In genomic region chr4:48269861-48270515, GRCh38 we compare ENCODE assay signal across 8 cellular contexts. TPM values are rescaled to one million over a fixed set of nuclear protein-coding genes. Genes with fewer than 3 reads are reported as not detected.
DNase-seq lines count a peak whose midpoint lies in the region; ATAC-seq and TF ChIP-seq lines count a peak whose summit lies in the region.

No MANE protein-coding gene starts in this region.

- H3K27ac ChIP-seq in ectodermal cell (ENCODE audit: insufficient read depth, low read depth, low read length, poor library complexity, severe bottlenecking), result no peak overlapping the region

- CTCF ChIA-PET in activated CD4-positive, alpha-beta memory T cell treated with anti-CD3 and anti-CD28 coated beads, Interleukin-2, amount 10 ng/mL, durations not matched to agents 7 days and 5 days (lab: Charles Lee), result no interaction called here

- 3 to 4% methylated on average over 41 of the region's 41 CpGs for WGBS in ectodermal cell, 2 experiments

- H3K9me3 Mint-ChIP-seq in activated CD4-positive, alpha-beta memory T cell treated with anti-CD3 and anti-CD28 coated beads, Interleukin-2, amount 10 ng/mL, durations not matched to agents 7 days and 5 days, result no peaks in the 10 kb centered on the region

- peak in 13 of 14 donors; percentile 2 to 62 (median 30) for DNase-seq in C1 segment of cervical spinal cord (lab: John Stamatoyannopoulos, UW)
- DNase-seq in NCI-H774 (lab: John Stamatoyannopoulos, UW), result peak; percentile 90
- peak; percentile 90 for DNase-seq in activated CD4-positive, alpha-beta memory T cell treated with anti-CD3 and anti-CD28 coated beads, Interleukin-2, amount 10 ng/mL, durations not matched to agents 7 days and 5 days
- peak; percentile 70 for DNase-seq in medulla oblongata (ENCODE audit: extremely low spot score)
- peak; percentile 76 for DNase-seq in stimulated activated CD8-positive, alpha-beta memory T cell treated with anti-CD3 and anti-CD28 coated beads, Interleukin-12 subunit alpha, Interleukin-12 subunit beta, amount 100 ng/mL, for 1 hour (ENCODE audit: low read depth)

- H3K9me3 ChIP-seq in ectodermal cell (ENCODE audit: control insufficient read depth, low read length), result no peaks in the 10 kb centered on the region

- H3K4me3 ChIP-seq in ectodermal cell (ENCODE audit: insufficient read depth, low read depth, low read length), result peak overlapping the region; percentile 70

- no peaks in the 10 kb centered on the region for H3K27me3 Mint-ChIP-seq in activated CD4-positive, alpha-beta memory T cell treated with anti-CD3 and anti-CD28 coated beads, Interleukin-2, amount 10 ng/mL, durations not matched to agents 7 days and 5 days

- no peaks in the 10 kb centered on the region for H3K36me3 ChIP-seq in ectodermal cell (ENCODE audit: control insufficient read depth, insufficient read depth, low read length)

- H3K27ac Mint-ChIP-seq in activated CD4-positive, alpha-beta memory T cell treated with anti-CD3 and anti-CD28 coated beads, Interleukin-2, amount 10 ng/mL, durations not matched to agents 7 days and 5 days, result peak overlapping the region; percentile 38

- H3K36me3 Mint-ChIP-seq in activated CD4-positive, alpha-beta memory T cell treated with anti-CD3 and anti-CD28 coated beads, Interleukin-2, amount 10 ng/mL, durations not matched to agents 7 days and 5 days (ENCODE audit: low read depth), result no peaks in the 10 kb centered on the region

- TF ChIP-seq POLR2A in GM19193 (IDR thresholded peaks at IDR 0.05; ENCODE audit: extremely low read depth, insufficient read depth, insufficient read length), result peak; percentile 72

- POLR2A ChIA-PET in activated CD4-positive, alpha-beta memory T cell treated with anti-CD3 and anti-CD28 coated beads, Interleukin-2, amount 10 ng/mL, durations not matched to agents 7 days and 5 days (lab: Charles Lee), result no interaction called here

- peaks cover 38% of the 10 kb centered on the region for H3K27me3 ChIP-seq in ectodermal cell (ENCODE audit: control insufficient read depth, insufficient read depth, low read length, poor library complexity, severe bottlenecking)

- H3K4me3 Mint-ChIP-seq in activated CD4-positive, alpha-beta memory T cell treated with anti-CD3 and anti-CD28 coated beads, Interleukin-2, amount 10 ng/mL, durations not matched to agents 7 days and 5 days, result peak overlapping the region; percentile 90

- peaks cover 13% of the 10 kb centered on the region for H3K4me1 Mint-ChIP-seq in activated CD4-positive, alpha-beta memory T cell treated with anti-CD3 and anti-CD28 coated beads, Interleukin-2, amount 10 ng/mL, durations not matched to agents 7 days and 5 days

- H3K4me1 ChIP-seq in ectodermal cell (ENCODE audit: control insufficient read depth, insufficient read depth, low read length), result no peaks in the 10 kb centered on the region

- peak; percentile 88 for ATAC-seq in HG03432 (IDR thresholded peaks at IDR 0.05; ENCODE audit: unreplicated experiment)

RNA-seq across cellular contexts. Expression of gene TEC, which starts 0.3 kb away (rescaled TPM):
- under 1 TPM; 0.60 to 0.80 TPM for total RNA-seq in activated CD4-positive, alpha-beta memory T cell treated with anti-CD3 and anti-CD28 coated beads, Interleukin-2, amount 10 ng/mL, durations not matched to agents 7 days and 5 days
- 0.26 TPM for polyA plus RNA-seq in ectodermal cell (2013, experiment 1 of 4)
- not detected for polyA plus RNA-seq in ectodermal cell (2013, experiment 2 of 4)
- 0.11 TPM for polyA plus RNA-seq in ectodermal cell (2013, experiment 3 of 4)
- 0.16 TPM for polyA plus RNA-seq in ectodermal cell (2013, experiment 4 of 4)

Comparison
In these comparisons a context has a peak if more than half of its experiments do, and no peak if none do; other contexts are left out.
1. DNase-seq: peak in every context shown above with its lines; median percentile 90 in NCI-H774; 90 in activated CD4-positive, alpha-beta memory T cell treated with anti-CD3 and anti-CD28 coated beads, Interleukin-2, amount 10 ng/mL, durations not matched to agents 7 days and 5 days; 76 in stimulated activated CD8-positive, alpha-beta memory T cell treated with anti-CD3 and anti-CD28 coated beads, Interleukin-12 subunit alpha, Interleukin-12 subunit beta, amount 100 ng/mL, for 1 hour; 70 in medulla oblongata; 30 in C1 segment of cervical spinal cord.